14 cellular contexts compared by ENCODE assay signal in the genomic region with DNA sequence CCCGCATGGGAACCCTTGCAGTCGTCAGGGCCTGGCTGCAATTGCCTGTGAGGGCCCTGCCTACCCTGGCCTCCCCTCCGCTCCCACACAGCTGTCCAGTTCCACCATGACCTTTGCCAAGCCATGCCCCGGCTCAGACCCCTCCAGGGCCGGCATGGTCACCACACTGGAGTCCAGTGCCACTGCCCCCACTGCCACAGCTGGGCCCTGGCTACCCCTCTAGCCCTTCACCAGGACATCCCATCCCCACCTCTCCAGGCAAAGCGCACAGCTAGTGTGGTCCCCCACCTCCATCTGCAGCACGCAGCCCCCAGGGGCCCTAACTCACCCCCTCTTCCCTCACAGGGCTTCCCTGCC.
DNase-seq lines count a peak whose midpoint lies in the region; ATAC-seq and TF ChIP-seq lines count a peak whose summit lies in the region.
"Had no signal": no experiment of that assay in that cellular context is flagged by ENCODE, and none has a peak within 500 bp of the region (broad histone marks: within the 10 kb centered on the region; RNA-seq: fewer than 3 reads in every experiment).

No MANE protein-coding gene starts in this region.

- POLR2A ChIA-PET in PC-3 (lab: Charles Lee; ENCODE audit: unreplicated experiment) = no interaction called here

- H3K9me3 ChIP-seq in PC-3 (ENCODE audit: low read length) (no peaks in the 10 kb centered on the region), esophagus (ENCODE audit: control insufficient read depth in 2 of 2, insufficient read depth in 1 of 2, low read depth in 1 of 2, low read length in 1 of 2) (no peaks in the 10 kb centered on the region)
- H3K9me3 ChIP-seq: heart left ventricle, left ventricle myocardium inferior, SJSA1 had no signal

- H3K4me1 ChIP-seq in PC-3 (ENCODE audit: insufficient read depth, low read length) (peaks cover 17% of the 10 kb centered on the region), esophagus (ENCODE audit: control insufficient read depth in 2 of 2, insufficient read depth in 2 of 2, low read length in 1 of 2) (peaks cover 5 to 21% of the 10 kb centered on the region in 2 donors), rectal smooth muscle tissue (ENCODE audit: control insufficient read depth, insufficient read depth, low read length) (peaks cover 3% of the 10 kb centered on the region)

- no peak overlapping the region for H3K27ac Mint-ChIP-seq in immature natural killer cell
- H3K27ac Mint-ChIP-seq: stimulated activated naive CD8-positive, alpha-beta T cell treated with anti-CD3 and anti-CD28 coated beads, Interleukin-15, Interleukin-2, amounts not matched to agents 100 ng/mL and 50 ng/mL, for 24 hours had no signal

- H3K4me3 ChIP-seq in PC-3 (ENCODE audit: low read length) (peak overlapping the region; percentile 55), esophagus (ENCODE audit: low read depth in 1 of 2, low read length in 2 of 2) (peak overlapping the region; percentile 9 to 57), rectal smooth muscle tissue (ENCODE audit: low read length) (peak overlapping the region; percentile 44)
- H3K4me3 ChIP-seq: cardiac muscle cell, heart left ventricle, left ventricle myocardium inferior, SJSA1 had no signal

- peak overlapping the region; percentile 57 for H3K9ac ChIP-seq in PC-3 (ENCODE audit: low read length)
- no peak overlapping the region for H3K9ac ChIP-seq in rectal smooth muscle tissue (ENCODE audit: low read length)

- H3K27me3 Mint-ChIP-seq in immature natural killer cell (ENCODE audit: low read depth in 3 of 3) = peaks cover 3 to 5% (median 4%) of the 10 kb centered on the region in 3 donors
- H3K27me3 Mint-ChIP-seq: stimulated activated naive CD8-positive, alpha-beta T cell treated with anti-CD3 and anti-CD28 coated beads, Interleukin-15, Interleukin-2, amounts not matched to agents 100 ng/mL and 50 ng/mL, for 24 hours had no signal

- peak overlapping the region; percentile 74 for H3K4me2 ChIP-seq in PC-3 (ENCODE audit: low read length)

- no peaks in the 10 kb centered on the region for H3K36me3 Mint-ChIP-seq in immature natural killer cell

- no peaks in the 10 kb centered on the region for H3K36me3 ChIP-seq in PC-3 (ENCODE audit: low read depth, low read length)
- peaks cover 0 to 3% of the 10 kb centered on the region in 2 donors for H3K36me3 ChIP-seq in esophagus (ENCODE audit: control insufficient read depth in 2 of 2, insufficient read depth in 2 of 2, low read length in 1 of 2)
- H3K36me3 ChIP-seq in rectal smooth muscle tissue (ENCODE audit: control insufficient read depth, insufficient read depth, low read length) = no peaks in the 10 kb centered on the region
- H3K36me3 ChIP-seq: cardiac muscle cell, heart left ventricle, left ventricle myocardium inferior, SJSA1 had no signal

- H2AFZ ChIP-seq in PC-3 (ENCODE audit: low read length) = 0 out of 2 replicates have a peak overlapping the region, but pooled peaks have one; percentile 30

- DNase-seq in activated CD4-positive, alpha-beta T cell treated with anti-CD3 and anti-CD28 coated beads for 1 hour = peak; percentile 4
- no peak for DNase-seq in activated CD4-positive, alpha-beta T cell treated with anti-CD3 and anti-CD28 coated beads for 48 hours
- DNase-seq in PC-3 = no peak
- no peak for DNase-seq in CD1c-positive myeloid dendritic cell (ENCODE audit: extremely low spot score)
- no peak for DNase-seq in immature natural killer cell
- DNase-seq: left ventricle myocardium inferior had no signal

- CTCF ChIA-PET in PC-3 (lab: Charles Lee) = no interaction called here

- H4K20me1 ChIP-seq in PC-3 (ENCODE audit: low read length) = no peaks in the 10 kb centered on the region

- no peaks in the 10 kb centered on the region for H3F3A ChIP-seq in PC-3 (ENCODE audit: low read length, unreplicated experiment)

- intact Hi-C loops in PC-3 (cut with micrococcal nuclease) = no loop called here

- H3K9me2 ChIP-seq in PC-3 (replicated peaks; ENCODE audit: low read length) = no peaks in the 10 kb centered on the region

- H3K4me3 Mint-ChIP-seq in immature natural killer cell = no peak overlapping the region
- H3K4me3 Mint-ChIP-seq: neural crest cell; stimulated activated naive CD8-positive, alpha-beta T cell treated with anti-CD3 and anti-CD28 coated beads, Interleukin-15, Interleukin-2, amounts not matched to agents 100 ng/mL and 50 ng/mL, for 24 hours had no signal

- H3K4me1 Mint-ChIP-seq in immature natural killer cell = peaks cover 20 to 21% of the 10 kb centered on the region in 2 donors

- no peak for ATAC-seq in PC-3
- no peak for ATAC-seq in HG03442 (IDR thresholded peaks at IDR 0.05; ENCODE audit: unreplicated experiment)

- TSS peak; percentile 67 for BruUV-seq in PC-3 (replicated peaks; lab: Mats Ljungman, UMichigan)

- H3K79me2 ChIP-seq in PC-3 (ENCODE audit: low read length) = no peaks in the 10 kb centered on the region

- WGBS in esophagus, 2 donors = 70 to 82% methylated on average over 5 to 7 of the region's 7 CpGs

- H3K27me3 ChIP-seq in PC-3 (ENCODE audit: low read length) = no peaks in the 10 kb centered on the region
- H3K27me3 ChIP-seq in esophagus (ENCODE audit: control insufficient read depth in 1 of 2, insufficient read depth in 2 of 2, low read length in 2 of 2) = no peaks in the 10 kb centered on the region
- H3K27me3 ChIP-seq in rectal smooth muscle tissue (ENCODE audit: control insufficient read depth, insufficient read depth, low read length) = no peaks in the 10 kb centered on the region
- H3K27me3 ChIP-seq: cardiac muscle cell, heart left ventricle, SJSA1 had no signal

- H3K27ac ChIP-seq in PC-3 (ENCODE audit: low read length) = peak overlapping the region; percentile 26
- peak overlapping the region in 1 of 2 donors; percentile 62 for H3K27ac ChIP-seq in esophagus (ENCODE audit: low read depth in 2 of 2, low read length in 1 of 2)
- no peak overlapping the region for H3K27ac ChIP-seq in rectal smooth muscle tissue (ENCODE audit: low read depth, low read length)
- H3K27ac ChIP-seq: cardiac muscle cell, heart left ventricle, left ventricle myocardium inferior, SJSA1 had no signal

- H3K9me3 Mint-ChIP-seq in immature natural killer cell = no peaks in the 10 kb centered on the region
- H3K9me3 Mint-ChIP-seq: neural crest cell; stimulated activated naive CD8-positive, alpha-beta T cell treated with anti-CD3 and anti-CD28 coated beads, Interleukin-15, Interleukin-2, amounts not matched to agents 100 ng/mL and 50 ng/mL, for 24 hours had no signal

- TF ChIP-seq CTCF in PC-3 (conservative IDR thresholded peaks at IDR 0.05; ENCODE audit: low read depth, low read length) = no peak
